In genomic region chr5:14223372-14223771, GRCh38 we compare ENCODE assay signal across 16 cellular contexts.
DNase-seq lines count a peak whose midpoint lies in the region; ATAC-seq and TF ChIP-seq lines count a peak whose summit lies in the region.
"Had no signal": no experiment of that assay in that cellular context is flagged by ENCODE, and none has a peak within 500 bp of the region (broad histone marks: within the 10 kb centered on the region; RNA-seq: fewer than 3 reads in every experiment).

No MANE protein-coding gene starts in this region.

- CTCF ChIA-PET in OCI-LY7 (lab: Charles Lee; ENCODE audit: unreplicated experiment), result no interaction called here

- H3K4me1 ChIP-seq in OCI-LY7 (ENCODE audit: insufficient read depth, low read length, poor library complexity, severe bottlenecking), result peaks cover 75% of the 10 kb centered on the region
- peaks cover 82% of the 10 kb centered on the region for H3K4me1 ChIP-seq in psoas muscle

- intact Hi-C loops in OCI-LY7 (cut with micrococcal nuclease; ENCODE audit: unreplicated experiment), result loop anchor here (5.0 kb wide), 1 partner anchor 444 kb away; no protein-coding TSS in a partner anchor
- intact Hi-C loops in psoas muscle (cut with DNase I), result no loop called here

- 61 to 68% (median 65%) methylated on average over 6 of the region's 6 CpGs for WGBS in psoas muscle, 3 donors

- H3K9me3 ChIP-seq in OCI-LY7 (ENCODE audit: low read length), result no peaks in the 10 kb centered on the region
- no peaks in the 10 kb centered on the region for H3K9me3 ChIP-seq in psoas muscle
- H3K9me3 ChIP-seq: neutrophil had no signal

- H3K4me2 ChIP-seq in OCI-LY7 (ENCODE audit: low read length), result peak overlapping the region; percentile 56

- H4K20me1 ChIP-seq in OCI-LY7 (ENCODE audit: insufficient read depth, low read length), result no peaks in the 10 kb centered on the region

- H3K4me3 ChIP-seq in OCI-LY7 (ENCODE audit: low read depth, low read length, poor library complexity, severe bottlenecking), result peak overlapping the region; percentile 28
- no peak overlapping the region for H3K4me3 ChIP-seq in psoas muscle

- POLR2A ChIA-PET in OCI-LY7 (lab: Charles Lee), result interaction anchor here (1.2 kb wide), 1 partner anchor 40 kb away, joined by 4 read pairs; no protein-coding TSS in a partner anchor

- peaks cover 23% of the 10 kb centered on the region for H3K4me1 Mint-ChIP-seq in activated T-cell treated with anti-CD3 and anti-CD28 coated beads, Interleukin-2, amount 50 U/mL, for 72 hours (ENCODE audit: low read depth)
- H3K4me1 Mint-ChIP-seq in activated T-cell treated with anti-CD3 and anti-CD28 coated beads, Interleukin-2, amount 50 U/mL, for 24 hours (ENCODE audit: low read depth), result peaks cover 18% of the 10 kb centered on the region

- no peaks in the 10 kb centered on the region for H3K36me3 ChIP-seq in OCI-LY7 (ENCODE audit: insufficient read depth, low read length)
- H3K36me3 ChIP-seq in psoas muscle (ENCODE audit: insufficient read depth in 1 of 2, low read depth in 1 of 2), result no peaks in the 10 kb centered on the region
- H3K36me3 ChIP-seq: neutrophil had no signal

- no peak overlapping the region for H2AFZ ChIP-seq in OCI-LY7 (ENCODE audit: low read length)

- BruUV-seq in OCI-LY7 (replicated peaks; lab: Mats Ljungman, UMichigan), result no TSS peak

- peaks cover 14% of the 10 kb centered on the region for H3K27me3 Mint-ChIP-seq in activated T-cell treated with anti-CD3 and anti-CD28 coated beads, Interleukin-2, amount 50 U/mL, for 72 hours (ENCODE audit: low read depth)
- peaks cover 25% of the 10 kb centered on the region for H3K27me3 Mint-ChIP-seq in activated T-cell treated with anti-CD3 and anti-CD28 coated beads, Interleukin-2, amount 50 U/mL, for 24 hours
- H3K27me3 Mint-ChIP-seq: dendritic cell treated with granulocyte-macrophage colony-stimulating factor and Interleukin-4, amounts not matched to agents 40 ng/mL and 50 ng/mL, for 4 days had no signal

- H3K36me3 Mint-ChIP-seq in activated T-cell treated with anti-CD3 and anti-CD28 coated beads, Interleukin-2, amount 50 U/mL, for 72 hours (ENCODE audit: insufficient read depth in 2 of 2), result no peaks in the 10 kb centered on the region
- H3K36me3 Mint-ChIP-seq in activated T-cell treated with anti-CD3 and anti-CD28 coated beads, Interleukin-2, amount 50 U/mL, for 24 hours (ENCODE audit: low read depth), result no peaks in the 10 kb centered on the region
- H3K36me3 Mint-ChIP-seq: T-cell had no signal

- H3K27ac Mint-ChIP-seq in activated T-cell treated with anti-CD3 and anti-CD28 coated beads, Interleukin-2, amount 50 U/mL, for 72 hours, result no peak overlapping the region
- no peak overlapping the region for H3K27ac Mint-ChIP-seq in activated T-cell treated with anti-CD3 and anti-CD28 coated beads, Interleukin-2, amount 50 U/mL, for 24 hours
- H3K27ac Mint-ChIP-seq: dendritic cell treated with granulocyte-macrophage colony-stimulating factor and Interleukin-4, amounts not matched to agents 40 ng/mL and 50 ng/mL, for 4 days; T-cell had no signal

- peak overlapping the region; percentile 66 for H3K27ac ChIP-seq in OCI-LY7 (ENCODE audit: low read depth, low read length, poor library complexity, severe bottlenecking)
- H3K27ac ChIP-seq in psoas muscle, result no peak overlapping the region
- H3K27ac ChIP-seq: neutrophil had no signal

- peak overlapping the region; percentile 7 to 26 for H3K4me3 Mint-ChIP-seq in activated T-cell treated with anti-CD3 and anti-CD28 coated beads, Interleukin-2, amount 50 U/mL, for 72 hours
- no peak overlapping the region for H3K4me3 Mint-ChIP-seq in activated T-cell treated with anti-CD3 and anti-CD28 coated beads, Interleukin-2, amount 50 U/mL, for 24 hours
- H3K4me3 Mint-ChIP-seq: dendritic cell treated with granulocyte-macrophage colony-stimulating factor and Interleukin-4, amounts not matched to agents 40 ng/mL and 50 ng/mL, for 4 days had no signal

- peak; percentile 12 to 22 for DNase-seq in activated T-cell treated with anti-CD3 and anti-CD28 coated beads, Interleukin-2, amount 50 U/mL, for 72 hours
- no peak for DNase-seq in activated T-cell treated with anti-CD3 and anti-CD28 coated beads, Interleukin-2, amount 50 U/mL, for 24 hours
- DNase-seq in OCI-LY7 (ENCODE audit: low spot score) (peak; percentile 67), dermis blood vessel endothelial cell (peak; percentile 83), psoas muscle (no peak), NCI-H446 treated with DMSO at 0.1 percent for 48 hours (lab: John Stamatoyannopoulos, UW) (no peak), H4 (ENCODE audit: low spot score) (no peak)
- no peak for DNase-seq in stimulated activated CD4-positive, alpha-beta T cell treated with anti-CD3 and anti-CD28 coated beads, Interleukin-12 subunit alpha, Interleukin-12 subunit beta, amount 100 ng/mL, for 4 hours
- DNase-seq: activated CD4-positive, CD25-positive, alpha-beta regulatory T cell treated with anti-CD3 and anti-CD28 coated beads, Interleukin-2, amount 50 U/mL, for 72 hours; aorta; Calu3; GOT3; NCI-H1436 treated with DMSO at 0.1 percent for 48 hours; T-cell had no signal

- peak; percentile 29 to 50 for ATAC-seq in activated T-cell treated with anti-CD3 and anti-CD28 coated beads, Interleukin-2, amount 50 U/mL, for 72 hours (replicated peaks in 1 of 2)
- ATAC-seq in psoas muscle, result peak in 3 of 4 donors; percentile 37 to 47 (median 44)
- ATAC-seq: T-cell had no signal

- no peaks in the 10 kb centered on the region for H3K9me2 ChIP-seq in OCI-LY7 (ENCODE audit: insufficient read depth, low read length)

- H3K9me3 Mint-ChIP-seq in activated T-cell treated with anti-CD3 and anti-CD28 coated beads, Interleukin-2, amount 50 U/mL, for 72 hours, result no peaks in the 10 kb centered on the region
- no peaks in the 10 kb centered on the region for H3K9me3 Mint-ChIP-seq in activated T-cell treated with anti-CD3 and anti-CD28 coated beads, Interleukin-2, amount 50 U/mL, for 24 hours
- H3K9me3 Mint-ChIP-seq: dendritic cell treated with granulocyte-macrophage colony-stimulating factor and Interleukin-4, amounts not matched to agents 40 ng/mL and 50 ng/mL, for 4 days; T-cell had no signal

- H3K79me2 ChIP-seq in OCI-LY7 (ENCODE audit: insufficient read depth, low read depth, low read length), result peaks cover 34% of the 10 kb centered on the region; the same call in 1 of the 2 replicates

- TF ChIP-seq CTCF in OCI-LY7 (conservative IDR thresholded peaks at IDR 0.05; ENCODE audit: low read length), result no peak
- no peak for TF ChIP-seq CTCF in psoas muscle (IDR thresholded peaks at IDR 0.05)

- no peaks in the 10 kb centered on the region for H3K27me3 ChIP-seq in psoas muscle (ENCODE audit: insufficient read depth in 3 of 3, low read length in 2 of 3)
- H3K27me3 ChIP-seq: neutrophil had no signal

Comparison
In these comparisons a context has a peak if more than half of its experiments do, and no peak if none do; other contexts are left out.
1. DNase-seq: peak in activated T-cell treated with anti-CD3 and anti-CD28 coated beads, Interleukin-2, amount 50 U/mL, for 72 hours (2 of 2), OCI-LY7 (single experiment) and dermis blood vessel endothelial cell (single experiment); none in activated T-cell treated with anti-CD3 and anti-CD28 coated beads, Interleukin-2, amount 50 U/mL, for 24 hours (single experiment), psoas muscle (0 of 2), NCI-H446 treated with DMSO at 0.1 percent for 48 hours (single experiment), stimulated activated CD4-positive, alpha-beta T cell treated with anti-CD3 and anti-CD28 coated beads, Interleukin-12 subunit alpha, Interleukin-12 subunit beta, amount 100 ng/mL, for 4 hours (single experiment) and H4 (single experiment).